Comparison of ENCODE assay signal across 1 cellular context in genomic region chr20:62603907-62604785, GRCh38.
TF ChIP-seq lines count a peak whose summit lies in the region.

No MANE protein-coding gene starts in this region.

TF ChIP-seq in H1, 55 proteins besides CTCF, POLR2A, EP300 and RAD21 (continued from another document):
- no peak for TF ChIP-seq CHD7 (IDR thresholded peaks at IDR 0.05; ENCODE audit: insufficient replicate concordance, low read length)
- TF ChIP-seq ATF2 (IDR thresholded peaks at IDR 0.05; ENCODE audit: low read length): no peak
- TF ChIP-seq CHD2 (IDR thresholded peaks at IDR 0.05; ENCODE audit: low read length): no peak
- TF ChIP-seq E2F6 (IDR thresholded peaks at IDR 0.05): no peak
- TF ChIP-seq SIX5 (IDR thresholded peaks at IDR 0.05; ENCODE audit: low read depth, low read length): no peak
- no peak for TF ChIP-seq BRCA1 (IDR thresholded peaks at IDR 0.05; ENCODE audit: low read depth, low read length)
- no peak for TF ChIP-seq HDAC6 (IDR thresholded peaks at IDR 0.05; ENCODE audit: low read depth, low read length)
